8 cellular contexts compared by ENCODE assay signal in the genomic region with DNA sequence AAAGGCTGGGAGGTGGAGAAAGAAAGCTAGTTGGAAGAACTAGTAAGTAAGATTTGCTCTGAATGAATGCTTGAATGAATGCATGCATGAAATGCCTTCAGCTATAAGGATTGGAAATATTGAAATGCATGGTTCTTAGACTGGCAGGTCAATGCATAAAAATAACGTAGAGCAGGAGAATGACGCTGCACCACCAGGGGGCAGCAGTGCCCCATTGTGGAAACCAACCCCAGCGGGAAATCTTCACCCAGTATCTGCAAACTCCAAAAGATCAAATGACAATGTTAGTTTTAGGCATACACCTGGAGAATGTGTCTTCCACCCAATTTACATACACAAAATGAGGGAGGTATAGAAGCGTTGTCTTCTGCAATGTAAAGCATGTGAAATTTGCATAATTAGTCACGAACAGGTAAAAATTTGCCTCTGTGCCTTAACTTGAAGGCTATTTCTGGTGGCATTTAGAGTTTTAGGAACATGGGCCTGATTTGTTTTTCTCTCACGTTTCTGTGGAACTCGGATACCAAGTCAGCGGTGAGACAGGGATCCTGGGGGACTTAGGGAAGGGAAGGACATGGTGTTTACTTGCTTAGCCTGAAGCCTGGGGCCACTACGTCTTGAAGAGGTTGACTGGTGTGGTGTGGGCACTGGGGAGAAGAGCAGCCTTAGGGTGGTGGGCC.
DNase-seq lines count a peak whose midpoint lies in the region; ATAC-seq and TF ChIP-seq lines count a peak whose summit lies in the region.

No MANE protein-coding gene starts in this region.

- peaks cover 9% of the 10 kb centered on the region for H3K4me1 Mint-ChIP-seq in endodermal cell
- no peaks in the 10 kb centered on the region for H3K4me1 Mint-ChIP-seq in naive B cell

- H3K9me3 Mint-ChIP-seq in endodermal cell (peaks cover 1% of the 10 kb centered on the region), naive B cell (no peaks in the 10 kb centered on the region)

- peak; percentile 97 for TF ChIP-seq CTCF in endodermal cell (conservative IDR thresholded peaks at IDR 0.05)

- H3K27me3 ChIP-seq in endodermal cell (ENCODE audit: control insufficient read depth, insufficient read depth, low read length, poor library complexity, severe bottlenecking) = no peaks in the 10 kb centered on the region

- peak; percentile 90 for ATAC-seq in GM19035 (IDR thresholded peaks at IDR 0.05; ENCODE audit: unreplicated experiment)
- ATAC-seq in HG03571 (IDR thresholded peaks at IDR 0.05; ENCODE audit: unreplicated experiment) = peak; percentile 74
- peak in 1 of 2 donors; percentile 51 for ATAC-seq in naive B cell (ENCODE audit: low read depth in 2 of 2)

- H3K9ac ChIP-seq in endodermal cell (ENCODE audit: extremely low read depth, low read length, poor library complexity, severe bottlenecking) = no peak overlapping the region

- DNase-seq in C1 segment of cervical spinal cord (lab: John Stamatoyannopoulos, UW) (peak in 11 of 14 donors; percentile 17 to 75 (median 32)), NCI-H82 (lab: John Stamatoyannopoulos, UW) (peak; percentile 86), endodermal cell (peak; percentile 92), naive B cell (peak; percentile 54)
- DNase-seq in activated CD8-positive, alpha-beta memory T cell treated with anti-CD3 and anti-CD28 coated beads for 1 hour (ENCODE audit: extremely low read depth in 1 of 2, low read depth in 1 of 2) = peak; percentile 28 to 68
- DNase-seq in stimulated activated naive CD4-positive, alpha-beta T cell (lab: John Stamatoyannopoulos, UW) = peak; percentile 29 to 75 (median 51)

- H3K36me3 ChIP-seq in endodermal cell (ENCODE audit: control insufficient read depth, insufficient read depth, low read length) = no peaks in the 10 kb centered on the region

- peaks cover 8% of the 10 kb centered on the region for H3K9me3 ChIP-seq in endodermal cell (ENCODE audit: control insufficient read depth, low read length)

- H3K36me3 Mint-ChIP-seq in endodermal cell (ENCODE audit: low read depth) (peaks cover 4% of the 10 kb centered on the region), naive B cell (peaks cover 3 to 5% of the 10 kb centered on the region in 2 donors)

- WGBS in endodermal cell (ENCODE audit: insufficient coverage in 1 of 2, insufficient read length in 1 of 2), 2 experiments = 24 to 38% methylated on average over 5 to 9 of the region's 9 CpGs

- no peak overlapping the region for H3K27ac ChIP-seq in endodermal cell (ENCODE audit: low read depth, low read length)

- H3K27me3 Mint-ChIP-seq in endodermal cell (ENCODE audit: insufficient read depth) (no peaks in the 10 kb centered on the region), naive B cell (no peaks in the 10 kb centered on the region)

- no peak overlapping the region for H3K4me3 Mint-ChIP-seq in endodermal cell
- no peak overlapping the region for H3K4me3 Mint-ChIP-seq in naive B cell

- H3K27ac Mint-ChIP-seq in endodermal cell = peak overlapping the region; percentile 84
- H3K27ac Mint-ChIP-seq in naive B cell = no peak overlapping the region

- H3K4me3 ChIP-seq in endodermal cell (ENCODE audit: low read length) = no peak overlapping the region

- peaks cover 8% of the 10 kb centered on the region for H3K4me1 ChIP-seq in endodermal cell (ENCODE audit: control insufficient read depth, insufficient read depth, low read length)

Comparison
In these comparisons a context has a peak if more than half of its experiments do, and no peak if none do; other contexts are left out.
1. DNase-seq: peak in every context shown above with its lines; median percentile 92 in endodermal cell; 86 in NCI-H82; 54 in naive B cell; 51 in stimulated activated naive CD4-positive, alpha-beta T cell; 48 in activated CD8-positive, alpha-beta memory T cell treated with anti-CD3 and anti-CD28 coated beads for 1 hour; 32 in C1 segment of cervical spinal cord.